Comparison of ENCODE assay signal across 1 cellular context in the genomic region with DNA sequence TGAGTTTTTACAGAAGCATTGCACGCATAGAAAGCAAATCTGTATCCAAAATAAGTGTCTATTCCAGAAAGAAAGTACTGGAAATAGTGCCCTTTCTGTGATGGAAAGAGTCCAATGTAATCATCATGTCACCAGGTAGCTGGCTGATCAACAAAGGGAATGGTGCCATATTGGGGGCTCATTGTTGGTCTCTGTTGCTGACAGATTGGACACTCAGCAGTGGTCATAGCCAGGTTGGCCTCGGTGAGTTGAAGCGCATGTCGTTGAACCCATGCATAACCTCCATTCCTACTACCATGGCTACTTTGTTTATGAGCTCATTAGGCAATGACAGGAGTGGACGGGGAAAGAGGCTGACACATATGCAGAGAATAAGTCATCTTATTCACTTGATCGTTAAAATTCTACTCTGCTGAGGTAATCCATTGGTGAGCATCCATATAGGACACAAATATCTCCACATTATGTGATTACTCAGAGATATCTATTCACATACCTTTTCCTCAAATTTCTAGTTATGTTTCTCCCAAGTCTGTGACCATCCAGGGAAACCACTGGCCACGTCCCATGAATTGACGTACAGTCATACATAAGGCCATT.
TF ChIP-seq lines count a peak whose summit lies in the region.

No MANE protein-coding gene starts in this region.

TF ChIP-seq in SK-N-SH, 30 proteins besides CTCF, POLR2A, EP300 and RAD21 (continued from another document):
- TF ChIP-seq, protein P1, sequence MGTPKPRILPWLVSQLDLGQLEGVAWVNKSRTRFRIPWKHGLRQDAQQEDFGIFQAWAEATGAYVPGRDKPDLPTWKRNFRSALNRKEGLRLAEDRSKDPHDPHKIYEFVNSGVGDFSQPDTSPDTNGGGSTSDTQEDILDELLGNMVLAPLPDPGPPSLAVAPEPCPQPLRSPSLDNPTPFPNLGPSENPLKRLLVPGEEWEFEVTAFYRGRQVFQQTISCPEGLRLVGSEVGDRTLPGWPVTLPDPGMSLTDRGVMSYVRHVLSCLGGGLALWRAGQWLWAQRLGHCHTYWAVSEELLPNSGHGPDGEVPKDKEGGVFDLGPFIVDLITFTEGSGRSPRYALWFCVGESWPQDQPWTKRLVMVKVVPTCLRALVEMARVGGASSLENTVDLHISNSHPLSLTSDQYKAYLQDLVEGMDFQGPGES (IDR thresholded peaks at IDR 0.05; ENCODE audit: low read depth, low read length), result no peak
- TF ChIP-seq NRF1 (IDR thresholded peaks at IDR 0.05; ENCODE audit: low read depth, low read length) (no peak), GATA2 (CRISPR knock-in tag; IDR thresholded peaks at IDR 0.05) (no peak), POLR2AphosphoS5 (IDR thresholded peaks at IDR 0.05; ENCODE audit: low read depth, low read length) (no peak), FOXM1 (IDR thresholded peaks at IDR 0.05; ENCODE audit: low read depth) (no peak), RXRA (IDR thresholded peaks at IDR 0.05; ENCODE audit: borderline replicate concordance, low read depth) (no peak), MEF2A (IDR thresholded peaks at IDR 0.05; ENCODE audit: borderline replicate concordance, low read depth) (no peak), YY1 (IDR thresholded peaks at IDR 0.05; ENCODE audit: low read depth) (no peak)
- TF ChIP-seq, protein P2, sequence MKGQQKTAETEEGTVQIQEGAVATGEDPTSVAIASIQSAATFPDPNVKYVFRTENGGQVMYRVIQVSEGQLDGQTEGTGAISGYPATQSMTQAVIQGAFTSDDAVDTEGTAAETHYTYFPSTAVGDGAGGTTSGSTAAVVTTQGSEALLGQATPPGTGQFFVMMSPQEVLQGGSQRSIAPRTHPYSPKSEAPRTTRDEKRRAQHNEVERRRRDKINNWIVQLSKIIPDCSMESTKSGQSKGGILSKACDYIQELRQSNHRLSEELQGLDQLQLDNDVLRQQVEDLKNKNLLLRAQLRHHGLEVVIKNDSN (IDR thresholded peaks at IDR 0.05; ENCODE audit: borderline replicate concordance, low read depth), result no peak
